In genomic region chr11:47848636-47849155, GRCh38 we compare ENCODE assay signal across 8 cellular contexts. TPM values are rescaled to one million over a fixed set of nuclear protein-coding genes. Genes with fewer than 3 reads are reported as not detected.
DNase-seq lines count a peak whose midpoint lies in the region; ATAC-seq and TF ChIP-seq lines count a peak whose summit lies in the region.

No MANE protein-coding gene starts in this region.

- H3K27ac Mint-ChIP-seq in glutamatergic neuron (ENCODE audit: unreplicated experiment) = peak overlapping the region; percentile 97

- peaks cover 4% of the 10 kb centered on the region for H3K27me3 Mint-ChIP-seq in glutamatergic neuron (ENCODE audit: unreplicated experiment)

- H3K9me3 Mint-ChIP-seq in glutamatergic neuron (ENCODE audit: unreplicated experiment) = peaks cover 2% of the 10 kb centered on the region

- H3K4me3 Mint-ChIP-seq in glutamatergic neuron (ENCODE audit: unreplicated experiment) = peak overlapping the region; percentile 98

- peaks cover 14% of the 10 kb centered on the region for H3K4me1 Mint-ChIP-seq in glutamatergic neuron (ENCODE audit: low read depth, unreplicated experiment)

- H3K9me3 ChIP-seq in SJSA1 (replicated peaks) = no peaks in the 10 kb centered on the region

- DNase-seq in AG10803 (ENCODE audit: low read depth) (no peak), SJSA1 (ENCODE audit: low read depth in 1 of 2, low spot score in 2 of 2) (no peak), glutamatergic neuron (no peak), NCI-H748 (lab: John Stamatoyannopoulos, UW; ENCODE audit: unreplicated experiment) (no peak), A172 (ENCODE audit: low spot score) (no peak)

- H3K36me3 Mint-ChIP-seq in glutamatergic neuron (ENCODE audit: unreplicated experiment) = no peaks in the 10 kb centered on the region

- peaks cover 37% of the 10 kb centered on the region for H3K4me1 ChIP-seq in SJSA1 (replicated peaks)

- peak; percentile 1 for ATAC-seq in GM21528 (IDR thresholded peaks at IDR 0.05; ENCODE audit: low FRiP score, unreplicated experiment)
- no peak for ATAC-seq in HG02763 (IDR thresholded peaks at IDR 0.05; ENCODE audit: unreplicated experiment)

- H3K27ac ChIP-seq in SJSA1 = peak overlapping the region; percentile 71
- H3K27ac ChIP-seq in skin epidermis = peak overlapping the region; percentile 72 to 96 (median 92)

- no peak; the same call in 1 of the 2 replicates for TF ChIP-seq CTCF in AG10803 (conservative IDR thresholded peaks at IDR 0.05; ENCODE audit: low read length)
- TF ChIP-seq CTCF in glutamatergic neuron (IDR thresholded peaks at IDR 0.05; ENCODE audit: partially characterized antibody, unreplicated experiment) = no peak

- peaks cover 39% of the 10 kb centered on the region for H3K36me3 ChIP-seq in SJSA1

- H3K4me3 ChIP-seq in AG10803 (ENCODE audit: low read length) = peak overlapping the region; percentile 99
- H3K4me3 ChIP-seq in SJSA1 = peak overlapping the region; percentile 63
- peak overlapping the region; percentile 52 to 98 (median 86) for H3K4me3 ChIP-seq in skin epidermis

- no peaks in the 10 kb centered on the region for H3K27me3 ChIP-seq in SJSA1 (replicated peaks)

RNA-seq across cellular contexts. Expression of gene NUP160, which starts 0.5 kb away (rescaled TPM):
- 31.7 and 47.1 TPM in 2 replicates for total RNA-seq in SJSA1 (2014; rRNA removed; shearing (Covaris generic))
- total RNA-seq in glutamatergic neuron (ENCODE audit: unreplicated experiment) = 56.2 TPM
- 42.3 and 43.4 TPM in 2 replicates for total RNA-seq in A172 (2014; rRNA removed; shearing (Covaris generic))
